In genomic region chr4:82172186-82172585, GRCh38 we compare ENCODE assay signal across 11 cellular contexts.
"Had no signal": no experiment of that assay in that cellular context is flagged by ENCODE, and none has a peak within 500 bp of the region (broad histone marks: within the 10 kb centered on the region; RNA-seq: fewer than 3 reads in every experiment).

No MANE protein-coding gene starts in this region.

- H3K4me3 ChIP-seq: GM23248, GM23338, HAP-1 had no signal

- H3K9ac ChIP-seq: GM23248 had no signal

- H3K9me3 ChIP-seq: HAP-1 had no signal

- H2AFZ ChIP-seq: GM23248, GM23338 had no signal

- FAIRE-seq: H1, H54 had no signal

- H3K4me1 ChIP-seq: HAP-1 had no signal

- H3K4me2 ChIP-seq: GM23338 had no signal

- ATAC-seq: GM23338, HCT116 had no signal

- H3K36me3 ChIP-seq: HAP-1 had no signal

- DNase-seq: GM23248, GOT3, H7, H9, HCEC 1CT, HFFc6 had no signal

- H3K27ac ChIP-seq: GM23248 had no signal
